Comparison of ENCODE assay signal across 1 cellular context in genomic region chr6:154478691-154479090, GRCh38.
TF ChIP-seq lines count a peak whose summit lies in the region.

No MANE protein-coding gene starts in this region.

TF ChIP-seq in IMR-90, 13 proteins besides CTCF, POLR2A, EP300 and RAD21:
- TF ChIP-seq SMC3 (IDR thresholded peaks at IDR 0.05; ENCODE audit: low read depth, low read length) (no peak), RFX5 (IDR thresholded peaks at IDR 0.05; ENCODE audit: low read depth, low read length) (no peak), CHD1 (IDR thresholded peaks at IDR 0.05; ENCODE audit: low read depth, low read length) (no peak), BHLHE40 (IDR thresholded peaks at IDR 0.05; ENCODE audit: low read depth, low read length) (no peak), ELK1 (IDR thresholded peaks at IDR 0.05; ENCODE audit: borderline replicate concordance, low read depth, low read length) (no peak), MAZ (IDR thresholded peaks at IDR 0.05; ENCODE audit: borderline replicate concordance, low read depth, low read length) (no peak), RCOR1 (IDR thresholded peaks at IDR 0.05; ENCODE audit: insufficient replicate concordance, low read length) (no peak), USF2 (IDR thresholded peaks at IDR 0.05; ENCODE audit: low read depth, low read length) (no peak), NFE2L2 (IDR thresholded peaks at IDR 0.05; ENCODE audit: low read depth, low read length) (no peak), CEBPB (IDR thresholded peaks at IDR 0.05; ENCODE audit: low read depth, low read length) (no peak), FOS (IDR thresholded peaks at IDR 0.05; ENCODE audit: low read depth, low read length) (no peak), MAFK (IDR thresholded peaks at IDR 0.05; ENCODE audit: low read depth, low read length) (no peak), MXI1 (IDR thresholded peaks at IDR 0.05; ENCODE audit: borderline replicate concordance, low read depth, low read length) (no peak)
